In genomic region chr20:31706607-31707257, GRCh38 we compare ENCODE assay signal across 12 cellular contexts. TPM values are rescaled to one million over a fixed set of nuclear protein-coding genes. Genes with fewer than 3 reads are reported as not detected.
DNase-seq lines count a peak whose midpoint lies in the region; ATAC-seq and TF ChIP-seq lines count a peak whose summit lies in the region.
"Had no signal": no experiment of that assay in that cellular context is flagged by ENCODE, and none has a peak within 500 bp of the region (broad histone marks: within the 10 kb centered on the region; RNA-seq: fewer than 3 reads in every experiment).

No MANE protein-coding gene starts in this region.

- H3K4me3 ChIP-seq in left ventricle myocardium inferior = no peak overlapping the region
- H3K4me3 ChIP-seq in liver (ENCODE audit: low read depth in 1 of 3, low read length in 3 of 3) = no peak overlapping the region
- no peak overlapping the region for H3K4me3 ChIP-seq in upper lobe of right lung
- H3K4me3 ChIP-seq: ovary had no signal

- TF ChIP-seq RAD21 in liver (IDR thresholded peaks at IDR 0.05) = peak in 1 of 2 donors; percentile 14

- H3K36me3 ChIP-seq in left ventricle myocardium inferior = peaks cover 36% of the 10 kb centered on the region
- H3K36me3 ChIP-seq in liver (ENCODE audit: control insufficient read depth in 4 of 4, insufficient read depth in 3 of 4, low read depth in 1 of 4, low read length in 3 of 4) = peaks cover 0 to 5% (median 3%) of the 10 kb centered on the region in 4 donors
- H3K36me3 ChIP-seq in upper lobe of right lung = peaks cover 49% of the 10 kb centered on the region
- H3K36me3 ChIP-seq: ovary had no signal

- no peaks in the 10 kb centered on the region for H3K27me3 Mint-ChIP-seq in activated T-helper 17 cell treated with anti-CD3 and anti-CD28 coated beads, Interleukin-2, amount 50 U/mL, for 72 hours
- peaks cover 3% of the 10 kb centered on the region for H3K27me3 Mint-ChIP-seq in glutamatergic neuron (ENCODE audit: unreplicated experiment)
- H3K27me3 Mint-ChIP-seq: brain had no signal

- intact Hi-C loops in left ventricle myocardium inferior (cut with micrococcal nuclease) (no loop called here), Right ventricle myocardium superior (cut with DNase I) (no loop called here), upper lobe of right lung (cut with DNase I) (no loop called here)

- DNase-seq in left ventricle myocardium inferior = no peak
- DNase-seq in Right ventricle myocardium superior = no peak
- peak; percentile 71 for DNase-seq in upper lobe of right lung
- DNase-seq in activated effector memory CD4-positive, alpha-beta T cell treated with anti-CD3 and anti-CD28 coated beads, Interleukin-2, amount 50 U/mL, for 16 hours = no peak
- no peak for DNase-seq in 8988T
- DNase-seq in glutamatergic neuron = no peak
- DNase-seq: BE2C, HCEC 1CT, ovary had no signal

- H3K9me3 ChIP-seq in left ventricle myocardium inferior (replicated peaks) (no peaks in the 10 kb centered on the region), liver (ENCODE audit: control insufficient read depth in 4 of 4, low read length in 3 of 4) (no peaks in the 10 kb centered on the region), upper lobe of right lung (no peaks in the 10 kb centered on the region)
- H3K9me3 ChIP-seq: BE2C, ovary had no signal

- H3K4me1 ChIP-seq in left ventricle myocardium inferior (peaks cover 98% of the 10 kb centered on the region), liver (ENCODE audit: control insufficient read depth in 4 of 4, insufficient read depth in 4 of 4, low read length in 3 of 4) (peaks cover 21 to 74% (median 58%) of the 10 kb centered on the region in 4 donors), upper lobe of right lung (peaks cover 78% of the 10 kb centered on the region)
- H3K4me1 ChIP-seq: BE2C had no signal

- H3K4me1 Mint-ChIP-seq in activated T-helper 17 cell treated with anti-CD3 and anti-CD28 coated beads, Interleukin-2, amount 50 U/mL, for 72 hours = peaks cover 56% of the 10 kb centered on the region
- H3K4me1 Mint-ChIP-seq in glutamatergic neuron (ENCODE audit: low read depth, unreplicated experiment) = peaks cover 16% of the 10 kb centered on the region

- no peaks in the 10 kb centered on the region for H3K27me3 ChIP-seq in left ventricle myocardium inferior (ENCODE audit: low read depth)
- H3K27me3 ChIP-seq in liver (ENCODE audit: control insufficient read depth in 4 of 4, insufficient read depth in 4 of 4, low read length in 3 of 4) = no peaks in the 10 kb centered on the region
- H3K27me3 ChIP-seq in upper lobe of right lung = no peaks in the 10 kb centered on the region
- H3K27me3 ChIP-seq: BE2C, ovary had no signal

- H3K9me3 Mint-ChIP-seq in activated T-helper 17 cell treated with anti-CD3 and anti-CD28 coated beads, Interleukin-2, amount 50 U/mL, for 72 hours = no peaks in the 10 kb centered on the region
- peaks cover 6% of the 10 kb centered on the region for H3K9me3 Mint-ChIP-seq in glutamatergic neuron (ENCODE audit: unreplicated experiment)
- H3K9me3 Mint-ChIP-seq: brain had no signal

- H3K36me3 Mint-ChIP-seq in activated T-helper 17 cell treated with anti-CD3 and anti-CD28 coated beads, Interleukin-2, amount 50 U/mL, for 72 hours (ENCODE audit: low read depth) = peaks cover 96% of the 10 kb centered on the region
- peaks cover 3% of the 10 kb centered on the region for H3K36me3 Mint-ChIP-seq in glutamatergic neuron (ENCODE audit: unreplicated experiment)

- TF ChIP-seq CTCF in left ventricle myocardium inferior (IDR thresholded peaks at IDR 0.05; ENCODE audit: borderline replicate concordance) = no peak
- TF ChIP-seq CTCF in liver (IDR thresholded peaks at IDR 0.05; ENCODE audit: low read depth, low read length, missing input control) = no peak
- no peak for TF ChIP-seq CTCF in upper lobe of right lung (IDR thresholded peaks at IDR 0.05)
- TF ChIP-seq CTCF in glutamatergic neuron (IDR thresholded peaks at IDR 0.05; ENCODE audit: partially characterized antibody, unreplicated experiment) = no peak

- WGBS in liver = 51% methylated on average over 2 of the region's 2 CpGs

- no peak overlapping the region for H3K9ac ChIP-seq in liver (ENCODE audit: low read depth in 1 of 2, low read length in 2 of 2)

- H3K4me3 Mint-ChIP-seq in activated T-helper 17 cell treated with anti-CD3 and anti-CD28 coated beads, Interleukin-2, amount 50 U/mL, for 72 hours = peak overlapping the region; percentile 35
- H3K4me3 Mint-ChIP-seq in glutamatergic neuron (ENCODE audit: unreplicated experiment) = no peak overlapping the region

- H3K27ac ChIP-seq in left ventricle myocardium inferior (replicated peaks) (peak overlapping the region; percentile 84), liver (ENCODE audit: low read depth in 1 of 2, low read length in 2 of 2) (peak overlapping the region; percentile 27 to 54), upper lobe of right lung (peak overlapping the region; percentile 74)
- H3K27ac ChIP-seq: ovary had no signal

- no peak for ATAC-seq in Right ventricle myocardium superior (ENCODE audit: poor library complexity)
- ATAC-seq in activated T-helper 17 cell treated with anti-CD3 and anti-CD28 coated beads, Interleukin-2, amount 50 U/mL, for 72 hours (replicated peaks) = no peak
- peak; percentile 65 for ATAC-seq in upper lobe of right lung

- H3K27ac Mint-ChIP-seq in activated T-helper 17 cell treated with anti-CD3 and anti-CD28 coated beads, Interleukin-2, amount 50 U/mL, for 72 hours = peak overlapping the region; percentile 48
- no peak overlapping the region for H3K27ac Mint-ChIP-seq in glutamatergic neuron (ENCODE audit: unreplicated experiment)

TF ChIP-seq in liver, 16 proteins besides CTCF, POLR2A, EP300 and RAD21 (continues in another document):
- TF ChIP-seq NR2F2 (IDR thresholded peaks at IDR 0.05) (no peak), HNF4G (IDR thresholded peaks at IDR 0.05) (no peak), MAX (IDR thresholded peaks at IDR 0.05) (no peak), YY1 (IDR thresholded peaks at IDR 0.05) (no peak), TAF1 (conservative IDR thresholded peaks at IDR 0.05) (no peak), ZBTB33 (IDR thresholded peaks at IDR 0.05) (no peak), JUND (IDR thresholded peaks at IDR 0.05) (no peak), RXRA (IDR thresholded peaks at IDR 0.05) (peak; percentile 38 to 49), SP1 (IDR thresholded peaks at IDR 0.05) (peak; percentile 15), REST (IDR thresholded peaks at IDR 0.05) (no peak), FOXA1 (IDR thresholded peaks at IDR 0.05) (no peak), EGR1 (IDR thresholded peaks at IDR 0.05; ENCODE audit: low read depth in 2 of 2) (no peak)

RNA-seq across cellular contexts. Expression of gene BCL2L1, which starts 15.9 kb away (rescaled TPM):
- 53.2 TPM for total RNA-seq in left ventricle myocardium inferior
- 48.7 TPM for total RNA-seq in Right ventricle myocardium superior
- total RNA-seq in activated T-helper 17 cell treated with anti-CD3 and anti-CD28 coated beads, Interleukin-2, amount 50 U/mL, for 72 hours = 100 to 1,000 TPM in 1 of 2 donors, 10 to 100 TPM in 1; 86.7 to 134 TPM
- total RNA-seq in liver = 100 to 1,000 TPM in 1 of 2 donors, 10 to 100 TPM in 1; 48.4 to 124 TPM
- 10 to 100 TPM; 29.7 to 43.7 TPM for polyA plus RNA-seq in liver
- 174 TPM for total RNA-seq in upper lobe of right lung
- 136 TPM for total RNA-seq in glutamatergic neuron (ENCODE audit: unreplicated experiment)

RNA-seq across cellular contexts. Expression of gene TPX2, which starts 32.4 kb away (rescaled TPM):
- 0.71 TPM for total RNA-seq in left ventricle myocardium inferior
- 0.97 TPM for total RNA-seq in Right ventricle myocardium superior
- total RNA-seq in activated T-helper 17 cell treated with anti-CD3 and anti-CD28 coated beads, Interleukin-2, amount 50 U/mL, for 72 hours = 100 to 1,000 TPM; 122 to 142 TPM
- 10 to 100 TPM in 1 of 2 donors, 1 to 10 TPM in 1; 1.3 to 40.8 TPM for total RNA-seq in liver
- 1 to 10 TPM; 1.1 to 3.6 TPM for polyA plus RNA-seq in liver
- total RNA-seq in upper lobe of right lung = 1.6 TPM
- total RNA-seq in glutamatergic neuron (ENCODE audit: unreplicated experiment) = 44.7 TPM
